ENCODE assay signal across 8 cellular contexts in genomic region chr19:12365372-12366162, GRCh38. TPM values are rescaled to one million over a fixed set of nuclear protein-coding genes. Genes with fewer than 3 reads are reported as not detected.
DNase-seq lines count a peak whose midpoint lies in the region; ATAC-seq and TF ChIP-seq lines count a peak whose summit lies in the region.

Gene ZNF442, minus strand, starts transcription at chr19:12365683. Its CDS starts 2,052 bp downstream, at chr19:12363631.

- intact Hi-C loops in left ventricle myocardium inferior (cut with micrococcal nuclease), result no loop called here
- intact Hi-C loops in posterior vena cava (cut with DNase I), result loop anchor here in 1 of 2 donors (10.0 kb wide), 1 partner anchor 71 kb away; the partner anchor contains the start of gene ZNF44
- intact Hi-C loops in upper lobe of right lung (cut with DNase I), result no loop called here

- H3K9me3 ChIP-seq in left ventricle myocardium inferior (replicated peaks), result no peaks in the 10 kb centered on the region
- H3K9me3 ChIP-seq in upper lobe of right lung, result no peaks in the 10 kb centered on the region

- H3K27ac Mint-ChIP-seq in T-helper 1 cell treated with Interleukin-12 subunit alpha and Interleukin-12 subunit beta and Interleukin-4 antibody, amounts not matched to agents 30 μg/mL and 1 μg/mL, for 36 hours, result peak within 1 kb of the TSS; percentile 74

- H3K36me3 ChIP-seq in left ventricle myocardium inferior (no peaks in the 10 kb centered on the region), upper lobe of right lung (no peaks in the 10 kb centered on the region)

- peak; percentile 98 for ATAC-seq in upper lobe of right lung

- peaks cover 10% of the 10 kb centered on the region for H3K36me3 Mint-ChIP-seq in T-helper 1 cell treated with Interleukin-12 subunit alpha and Interleukin-12 subunit beta and Interleukin-4 antibody, amounts not matched to agents 30 μg/mL and 1 μg/mL, for 36 hours (ENCODE audit: low read depth)

- no peaks in the 10 kb centered on the region for H3K27me3 ChIP-seq in left ventricle myocardium inferior (ENCODE audit: low read depth)
- H3K27me3 ChIP-seq in upper lobe of right lung, result no peaks in the 10 kb centered on the region

- TF ChIP-seq CTCF in left ventricle myocardium inferior (IDR thresholded peaks at IDR 0.05; ENCODE audit: borderline replicate concordance) (peak; percentile 83), upper lobe of right lung (IDR thresholded peaks at IDR 0.05) (peak; percentile 70)

- H3K4me3 ChIP-seq in left ventricle myocardium inferior, result peak within 1 kb of the TSS; percentile 97
- H3K4me3 ChIP-seq in upper lobe of right lung, result peak within 1 kb of the TSS; percentile 88

- H3K4me3 Mint-ChIP-seq in T-helper 1 cell treated with Interleukin-12 subunit alpha and Interleukin-12 subunit beta and Interleukin-4 antibody, amounts not matched to agents 30 μg/mL and 1 μg/mL, for 36 hours, result peak within 1 kb of the TSS; percentile 90

- H3K27ac ChIP-seq in left ventricle myocardium inferior (replicated peaks) (peak within 1 kb of the TSS; percentile 93), upper lobe of right lung (peak within 1 kb of the TSS; percentile 93)

- DNase-seq in ELF-1 (ENCODE audit: low read depth, low spot score) (peak; percentile 99), GOT3 (lab: John Stamatoyannopoulos, UW) (peak; percentile 68), LoVo (ENCODE audit: low spot score) (peak; percentile 92), amygdala (lab: John Stamatoyannopoulos, UW) (peak; percentile 28 to 97 (median 92)), left ventricle myocardium inferior (peak; percentile 97), posterior vena cava (ENCODE audit: low spot score) (peak; percentile 98), upper lobe of right lung (peak; percentile 96)

- H3K9me3 Mint-ChIP-seq in T-helper 1 cell treated with Interleukin-12 subunit alpha and Interleukin-12 subunit beta and Interleukin-4 antibody, amounts not matched to agents 30 μg/mL and 1 μg/mL, for 36 hours, result peaks cover 29% of the 10 kb centered on the region

- peaks cover 5% of the 10 kb centered on the region for H3K27me3 Mint-ChIP-seq in T-helper 1 cell treated with Interleukin-12 subunit alpha and Interleukin-12 subunit beta and Interleukin-4 antibody, amounts not matched to agents 30 μg/mL and 1 μg/mL, for 36 hours (ENCODE audit: low read depth)

- peaks cover 7% of the 10 kb centered on the region for H3K4me1 Mint-ChIP-seq in T-helper 1 cell treated with Interleukin-12 subunit alpha and Interleukin-12 subunit beta and Interleukin-4 antibody, amounts not matched to agents 30 μg/mL and 1 μg/mL, for 36 hours (ENCODE audit: low read depth)

- H3K4me1 ChIP-seq in left ventricle myocardium inferior, result peaks cover 27% of the 10 kb centered on the region
- peaks cover 15% of the 10 kb centered on the region for H3K4me1 ChIP-seq in upper lobe of right lung

RNA-seq across cellular contexts. Expression of gene ZNF442, which starts in this region (rescaled TPM):
- total RNA-seq in left ventricle myocardium inferior (3.4 TPM), posterior vena cava (1 to 10 TPM; 4.9 to 7.7 TPM), upper lobe of right lung (5.1 TPM)

Comparison
In these comparisons a context has a peak if more than half of its experiments do, and no peak if none do; other contexts are left out.
1. Peak in every context shown above with its lines: DNase-seq, ATAC-seq, H3K4me3 ChIP-seq and H3K27ac ChIP-seq.